8 cellular contexts compared by ENCODE assay signal in genomic region chr5:84384604-84385575, GRCh38. TPM values are rescaled to one million over a fixed set of nuclear protein-coding genes. Genes with fewer than 3 reads are reported as not detected.
A peak's percentile ranks its signal among the peaks of the same experiment; 100 is the strongest.
DNase-seq lines count a peak whose midpoint lies in the region; ATAC-seq and TF ChIP-seq lines count a peak whose summit lies in the region.

A gene with protein sequence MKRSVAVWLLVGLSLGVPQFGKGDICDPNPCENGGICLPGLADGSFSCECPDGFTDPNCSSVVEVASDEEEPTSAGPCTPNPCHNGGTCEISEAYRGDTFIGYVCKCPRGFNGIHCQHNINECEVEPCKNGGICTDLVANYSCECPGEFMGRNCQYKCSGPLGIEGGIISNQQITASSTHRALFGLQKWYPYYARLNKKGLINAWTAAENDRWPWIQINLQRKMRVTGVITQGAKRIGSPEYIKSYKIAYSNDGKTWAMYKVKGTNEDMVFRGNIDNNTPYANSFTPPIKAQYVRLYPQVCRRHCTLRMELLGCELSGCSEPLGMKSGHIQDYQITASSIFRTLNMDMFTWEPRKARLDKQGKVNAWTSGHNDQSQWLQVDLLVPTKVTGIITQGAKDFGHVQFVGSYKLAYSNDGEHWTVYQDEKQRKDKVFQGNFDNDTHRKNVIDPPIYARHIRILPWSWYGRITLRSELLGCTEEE (minus strand): TSS chr5:84384880. CDS start chr5:84384374, 506 bp downstream.

- H3K9ac ChIP-seq in colonic mucosa (ENCODE audit: low read depth in 2 of 2, low read length in 2 of 2) (peak within 1 kb of the TSS; percentile 51 to 68), stomach smooth muscle (ENCODE audit: low read length in 2 of 2) (no peak within 1 kb of the TSS)

- no peaks in the 10 kb centered on the region for H3K36me3 ChIP-seq in colonic mucosa
- no peaks in the 10 kb centered on the region for H3K36me3 ChIP-seq in stomach smooth muscle (ENCODE audit: control insufficient read depth in 2 of 2, insufficient read depth in 2 of 2, low read length in 2 of 2)

- H3K4me3 ChIP-seq in colonic mucosa (peak within 1 kb of the TSS; percentile 58), stomach smooth muscle (ENCODE audit: low read length in 2 of 2) (peak within 1 kb of the TSS; percentile 43 to 69)

- no peaks in the 10 kb centered on the region for H3K9me3 ChIP-seq in colonic mucosa
- no peaks in the 10 kb centered on the region for H3K9me3 ChIP-seq in stomach smooth muscle (ENCODE audit: control insufficient read depth in 2 of 2, low read length in 2 of 2)

- H3K27ac ChIP-seq in colonic mucosa (peak within 1 kb of the TSS; percentile 84), layer of hippocampus (ENCODE audit: low read depth, low read length) (peak within 1 kb of the TSS; percentile 85), stomach smooth muscle (ENCODE audit: low read length) (no peak within 1 kb of the TSS)

- H3K27me3 Mint-ChIP-seq in CD14-positive monocyte (ENCODE audit: low read depth in 3 of 3), result peaks cover 54 to 56% (median 54%) of the 10 kb centered on the region in 3 donors

- ATAC-seq in HG03135 (IDR thresholded peaks at IDR 0.05; ENCODE audit: unreplicated experiment), result no peak

- H3K27me3 ChIP-seq in colonic mucosa (no peaks in the 10 kb centered on the region), layer of hippocampus (ENCODE audit: control insufficient read depth, insufficient read depth, low read length) (peaks cover 2% of the 10 kb centered on the region), stomach smooth muscle (ENCODE audit: control insufficient read depth in 1 of 2, insufficient read depth in 2 of 2, low read length in 2 of 2) (peaks cover 9 to 34% of the 10 kb centered on the region in 2 donors)

- peak within 1 kb of the TSS in 2 of 7 donors; percentile 38 to 41 for H3K27ac Mint-ChIP-seq in CD14-positive monocyte

- intact Hi-C loops in CD14-positive monocyte (cut with micrococcal nuclease), result no loop called here
- intact Hi-C loops in colonic mucosa (cut with DNase I), result loop anchor here (5.0 kb wide), 1 partner anchor 663 kb away; the partner anchor contains the start of gene HAPLN1

- H3K9me3 Mint-ChIP-seq in CD14-positive monocyte, result peaks cover 0 to 14% (median 9%) of the 10 kb centered on the region in 7 donors

- H3K36me3 Mint-ChIP-seq in CD14-positive monocyte, result peaks cover 0 to 8% of the 10 kb centered on the region in 2 donors

- H3K4me1 Mint-ChIP-seq in CD14-positive monocyte, result peaks cover 25% of the 10 kb centered on the region

- peak within 1 kb of the TSS; percentile 68 to 94 for H3K4me3 Mint-ChIP-seq in CD14-positive monocyte

- DNase-seq in CD14-positive monocyte (ENCODE audit: low spot score), result no peak
- peak; percentile 63 for DNase-seq in NCI-H345 (lab: John Stamatoyannopoulos, UW)
- DNase-seq in colonic mucosa, result peak; percentile 64
- DNase-seq in NCI-H2107 treated with DMSO at 0.1 percent for 48 hours (lab: John Stamatoyannopoulos, UW; ENCODE audit: unreplicated experiment), result no peak
- DNase-seq in effector CD4-positive, alpha-beta T cell, result no peak

- H3K4me1 ChIP-seq in colonic mucosa (no peaks in the 10 kb centered on the region), stomach smooth muscle (ENCODE audit: control insufficient read depth, insufficient read depth, low read length) (peaks cover 3% of the 10 kb centered on the region)

- TF ChIP-seq CTCF in CD14-positive monocyte (IDR thresholded peaks at IDR 0.05), result no peak
- no peak for TF ChIP-seq CTCF in colonic mucosa (IDR thresholded peaks at IDR 0.05)

RNA-seq across cellular contexts. Expression of the gene that starts here (rescaled TPM):
- under 1 TPM in 1 of 2 donors, not detected in 1; 0.09 TPM for polyA plus RNA-seq in CD14-positive monocyte
- 10 to 100 TPM; 23.6 to 27.5 TPM for total RNA-seq in colonic mucosa

Comparison
In these comparisons a context has a peak if more than half of its experiments do, and no peak if none do; other contexts are left out.
1. DNase-seq: peak in NCI-H345 (single experiment) and colonic mucosa (single experiment); none in CD14-positive monocyte (single experiment), NCI-H2107 treated with DMSO at 0.1 percent for 48 hours (single experiment) and effector CD4-positive, alpha-beta T cell (single experiment).
2. H3K9ac ChIP-seq: peak in colonic mucosa (2 of 2); none in stomach smooth muscle (0 of 2).